ENCODE assay signal across 1 cellular context in genomic region chr4:98995183-98996055, GRCh38.
TF ChIP-seq lines count a peak whose summit lies in the region.

Gene METAP1 (plus strand): TSS chr4:98995721. CDS start chr4:98995754, 33 bp downstream.

TF ChIP-seq in GM12878, 131 proteins besides CTCF, POLR2A, EP300 and RAD21 (continued from another document):
- no peak for TF ChIP-seq BCLAF1 (IDR thresholded peaks at IDR 0.05)
- peak; percentile 90; the same call in 1 of the 2 replicates for TF ChIP-seq CBX5 (IDR thresholded peaks at IDR 0.05; ENCODE audit: low read depth)
- peak; percentile 76; the same call in 1 of the 2 replicates for TF ChIP-seq RB1 (IDR thresholded peaks at IDR 0.05; ENCODE audit: borderline replicate concordance)
- TF ChIP-seq SKIL (IDR thresholded peaks at IDR 0.05; ENCODE audit: low read depth, poor library complexity, severe bottlenecking), result no peak
- no peak for TF ChIP-seq SUZ12 (IDR thresholded peaks at IDR 0.05; ENCODE audit: unreplicated experiment)
- TF ChIP-seq HDGF (IDR thresholded peaks at IDR 0.05), result peak; percentile 50; the same call in 1 of the 2 replicates
- peak; percentile 45 for TF ChIP-seq NBN (IDR thresholded peaks at IDR 0.05)
- peak; percentile 73; the same call in 1 of the 2 replicates for TF ChIP-seq ZNF207 (IDR thresholded peaks at IDR 0.05; ENCODE audit: borderline replicate concordance)
- TF ChIP-seq SMARCA5 (IDR thresholded peaks at IDR 0.05), result peak; percentile 52
- 0 out of 2 replicates have a peak, but pooled peaks have one; percentile 11 for TF ChIP-seq ZNF687 (IDR thresholded peaks at IDR 0.05)
- TF ChIP-seq IRF4 (IDR thresholded peaks at IDR 0.05; ENCODE audit: low read depth, low read length), result 0 out of 2 replicates have a peak, but pooled peaks have one; percentile 17
- 0 out of 2 replicates have a peak, but pooled peaks have one; percentile 41 for TF ChIP-seq ASH2L (IDR thresholded peaks at IDR 0.05; ENCODE audit: borderline replicate concordance, low read depth)
- TF ChIP-seq PKNOX1 (IDR thresholded peaks at IDR 0.05), result peak; percentile 29; the same call in 1 of the 2 replicates
- TF ChIP-seq SPI1 (IDR thresholded peaks at IDR 0.05; ENCODE audit: borderline replicate concordance, insufficient read depth, low read depth, low read length), result peak; percentile 74; the same call in 1 of the 2 replicates
- peak; percentile 68 for TF ChIP-seq CREB1 (IDR thresholded peaks at IDR 0.05; ENCODE audit: low read depth)
- TF ChIP-seq ATF7 (IDR thresholded peaks at IDR 0.05; ENCODE audit: low read depth), result 0 out of 2 replicates have a peak, but pooled peaks have one; percentile 6
- TF ChIP-seq MAX (IDR thresholded peaks at IDR 0.05; ENCODE audit: low read depth, low read length), result peak; percentile 61
- TF ChIP-seq IRF3 (IDR thresholded peaks at IDR 0.05), result 0 out of 2 replicates have a peak, but pooled peaks have one; percentile 35
- TF ChIP-seq ZNF592 (IDR thresholded peaks at IDR 0.05), result 0 out of 2 replicates have a peak, but pooled peaks have one; percentile 57
- no peak for TF ChIP-seq BRCA1 (IDR thresholded peaks at IDR 0.05; ENCODE audit: low read depth, low read length)
- TF ChIP-seq TAF1 (IDR thresholded peaks at IDR 0.05; ENCODE audit: borderline replicate concordance, low read depth, low read length), result peak; percentile 73; the same call in 1 of the 2 replicates
- TF ChIP-seq IRF5 (IDR thresholded peaks at IDR 0.05; ENCODE audit: borderline replicate concordance), result no peak
- no peak for TF ChIP-seq WRNIP1 (IDR thresholded peaks at IDR 0.05; ENCODE audit: borderline replicate concordance, low read depth, low read length)
- peak; percentile 21 for TF ChIP-seq PBX3 (IDR thresholded peaks at IDR 0.05; ENCODE audit: insufficient replicate concordance, low read depth, low read length)
- peak; percentile 76 for TF ChIP-seq IKZF1 (conservative IDR thresholded peaks at IDR 0.05)
- TF ChIP-seq SMC3 (IDR thresholded peaks at IDR 0.05; ENCODE audit: borderline replicate concordance, low read length), result peak; percentile 74
- TF ChIP-seq RCOR1 (conservative IDR thresholded peaks at IDR 0.05; ENCODE audit: low read depth, low read length), result no peak
- no peak for TF ChIP-seq STAT1 (conservative IDR thresholded peaks at IDR 0.05)
- TF ChIP-seq BHLHE40 (IDR thresholded peaks at IDR 0.05; ENCODE audit: borderline replicate concordance in 1 of 2, low read depth in 2 of 2, low read length in 1 of 2), result peak; percentile 37 to 77; a peak in 2 of 4 replicates
- peak; percentile 93 for TF ChIP-seq YY1 (IDR thresholded peaks at IDR 0.05; ENCODE audit: low read depth, low read length)
- TF ChIP-seq GATAD2B (conservative IDR thresholded peaks at IDR 0.05; ENCODE audit: low read depth), result peak; percentile 67; the same call in 1 of the 2 replicates
- TF ChIP-seq EED (IDR thresholded peaks at IDR 0.05; ENCODE audit: low read depth), result 0 out of 2 replicates have a peak, but pooled peaks have one; percentile 10
- TF ChIP-seq SMAD5 (IDR thresholded peaks at IDR 0.05; ENCODE audit: low read depth), result peak; percentile 67; the same call in 1 of the 2 replicates
